Comparison of ENCODE assay signal across 10 cellular contexts in genomic region chr1:156246762-156247459, GRCh38. TPM values are rescaled to one million over a fixed set of nuclear protein-coding genes. Genes with fewer than 3 reads are reported as not detected.
DNase-seq lines count a peak whose midpoint lies in the region; ATAC-seq and TF ChIP-seq lines count a peak whose summit lies in the region.
"Had no signal": no experiment of that assay in that cellular context is flagged by ENCODE, and none has a peak within 500 bp of the region (broad histone marks: within the 10 kb centered on the region; RNA-seq: fewer than 3 reads in every experiment).

No MANE protein-coding gene starts in this region.

- H3K27ac ChIP-seq in psoas muscle: no peak overlapping the region

- no peaks in the 10 kb centered on the region for H3K27me3 Mint-ChIP-seq in type B pancreatic cell
- H3K27me3 Mint-ChIP-seq: activated CD4-positive, alpha-beta memory T cell treated with anti-CD3 and anti-CD28 coated beads for 36 hours had no signal

- H3K4me3 Mint-ChIP-seq in type B pancreatic cell: no peak overlapping the region
- H3K4me3 Mint-ChIP-seq: activated CD4-positive, alpha-beta memory T cell treated with anti-CD3 and anti-CD28 coated beads for 36 hours had no signal

- TF ChIP-seq RAD21 in Ishikawa (IDR thresholded peaks at IDR 0.05; ENCODE audit: low read depth): no peak

- DNase-seq in DMS53 (lab: John Stamatoyannopoulos, UW) (peak; percentile 41), DMS53 treated with DMSO at 0.1 percent for 48 hours (lab: John Stamatoyannopoulos, UW; ENCODE audit: unreplicated experiment) (no peak), psoas muscle (peak; percentile 53 to 72), type B pancreatic cell (ENCODE audit: extremely low spot score, unreplicated experiment) (no peak)
- DNase-seq in activated CD4-positive, alpha-beta T cell treated with anti-CD3 and anti-CD28 coated beads for 48 hours: no peak
- DNase-seq: activated CD4-positive, alpha-beta memory T cell treated with anti-CD3 and anti-CD28 coated beads for 36 hours; stimulated activated CD4-positive, alpha-beta T cell treated with anti-CD3 and anti-CD28 coated beads, Interleukin-12 subunit alpha, Interleukin-12 subunit beta, amount 100 ng/mL, for 4 hours had no signal

- peaks cover 0 to 37% of the 10 kb centered on the region in 2 donors for H3K36me3 ChIP-seq in psoas muscle (ENCODE audit: insufficient read depth in 1 of 2, low read depth in 1 of 2)

- H3K36me3 Mint-ChIP-seq in type B pancreatic cell: peaks cover 4% of the 10 kb centered on the region

- WGBS in psoas muscle, 3 donors: 29 to 34% (median 34%) methylated on average over 15 to 16 of the region's 16 CpGs

- intact Hi-C loops in psoas muscle (cut with DNase I): no loop called here

- peaks cover 9% of the 10 kb centered on the region for H3K4me1 ChIP-seq in psoas muscle

- TF ChIP-seq EP300 in Ishikawa (IDR thresholded peaks at IDR 0.05; ENCODE audit: borderline replicate concordance): no peak

- H3K27ac Mint-ChIP-seq in type B pancreatic cell: no peak overlapping the region
- H3K27ac Mint-ChIP-seq: activated CD4-positive, alpha-beta memory T cell treated with anti-CD3 and anti-CD28 coated beads for 36 hours had no signal

- TF ChIP-seq CTCF in psoas muscle (IDR thresholded peaks at IDR 0.05) (no peak), type B pancreatic cell (conservative IDR thresholded peaks at IDR 0.05) (no peak)

- H3K4me1 Mint-ChIP-seq in type B pancreatic cell (ENCODE audit: unreplicated experiment): peaks cover 4% of the 10 kb centered on the region

- H3K9me3 Mint-ChIP-seq in type B pancreatic cell: no peaks in the 10 kb centered on the region
- H3K9me3 Mint-ChIP-seq: activated CD4-positive, alpha-beta memory T cell treated with anti-CD3 and anti-CD28 coated beads for 36 hours had no signal

- H3K9me3 ChIP-seq in psoas muscle: no peaks in the 10 kb centered on the region

- peaks cover 0 to 17% (median 10%) of the 10 kb centered on the region in 3 donors for H3K27me3 ChIP-seq in psoas muscle (ENCODE audit: insufficient read depth in 3 of 3, low read length in 2 of 3)

- peak; percentile 64 for ATAC-seq in esophagus mucosa
- ATAC-seq in psoas muscle: peak; percentile 41 to 74 (median 65)
- no peak for ATAC-seq in HG03025 (IDR thresholded peaks at IDR 0.05; ENCODE audit: low FRiP score, unreplicated experiment)

- no peak overlapping the region for H3K4me3 ChIP-seq in psoas muscle

TF ChIP-seq in Ishikawa, 13 proteins besides CTCF, POLR2A, EP300 and RAD21:
- TF ChIP-seq TAF1 (IDR thresholded peaks at IDR 0.05; ENCODE audit: low read depth): peak; percentile 31; the same call in 1 of the 2 replicates
- peak; percentile 25; the same call in 1 of the 2 replicates for TF ChIP-seq NFIC (IDR thresholded peaks at IDR 0.05)
- TF ChIP-seq TCF12 (IDR thresholded peaks at IDR 0.05; ENCODE audit: low read depth): no peak
- peak; percentile 56; the same call in 1 of the 2 replicates for TF ChIP-seq ZBTB7A (IDR thresholded peaks at IDR 0.05; ENCODE audit: low read depth)

RNA-seq across cellular contexts. Expression of gene PAQR6, which starts 0.9 kb away (rescaled TPM):
- total RNA-seq in esophagus mucosa (2.0 TPM), psoas muscle (1 to 10 TPM in 1 of 4 donors, under 1 TPM in 3; 0.32 to 1.2 (median 0.80) TPM), type B pancreatic cell (ENCODE audit: low replicate concordance) (9.2 and 19.0 TPM in 2 replicates)
- under 1 TPM; 0.30 to 0.85 (median 0.39) TPM for polyA plus RNA-seq in psoas muscle

RNA-seq across cellular contexts. Expression of gene BGLAP, which starts 4.9 kb away (rescaled TPM):
- total RNA-seq in esophagus mucosa: 0.28 TPM
- under 1 TPM in 2 of 4 donors, not detected in 2; 0.34 to 0.44 TPM for total RNA-seq in psoas muscle
- polyA plus RNA-seq in psoas muscle: under 1 TPM in 1 of 3 donors, not detected in 2; 0.33 TPM
- 0.64 and 3.1 TPM in 2 replicates for total RNA-seq in type B pancreatic cell (ENCODE audit: low replicate concordance)

RNA-seq across cellular contexts. Expression of gene PMF1, which starts 34.1 kb away (rescaled TPM):
- total RNA-seq in esophagus mucosa: 44.3 TPM
- total RNA-seq in psoas muscle: 10 to 100 TPM; 47.9 to 72.1 (median 65.6) TPM
- 10 to 100 TPM; 52.7 to 93.4 (median 91.0) TPM for polyA plus RNA-seq in psoas muscle
- total RNA-seq in type B pancreatic cell (ENCODE audit: low replicate concordance): 56.1 and 62.0 TPM in 2 replicates

RNA-seq across cellular contexts. Expression of gene SMG5, which starts 35.7 kb away (rescaled TPM):
- total RNA-seq in esophagus mucosa: 38.0 TPM
- total RNA-seq in psoas muscle: 10 to 100 TPM; 46.8 to 90.7 (median 80.8) TPM
- 10 to 100 TPM; 54.0 to 74.5 (median 72.4) TPM for polyA plus RNA-seq in psoas muscle
- total RNA-seq in type B pancreatic cell (ENCODE audit: low replicate concordance): 91.0 and 91.3 TPM in 2 replicates

RNA-seq across cellular contexts. Expression of gene TMEM79, which starts 37.2 kb away (rescaled TPM):
- total RNA-seq in esophagus mucosa (110 TPM), psoas muscle (1 to 10 TPM in 1 of 4 donors, under 1 TPM in 3; 0.69 to 1.6 (median 0.87) TPM), type B pancreatic cell (ENCODE audit: low replicate concordance) (18.1 and 43.8 TPM in 2 replicates)
- polyA plus RNA-seq in psoas muscle: 1 to 10 TPM in 2 of 3 donors, under 1 TPM in 1; 0.89 to 3.6 (median 1.5) TPM

Comparison
In these comparisons a context has a peak if more than half of its experiments do, and no peak if none do; other contexts are left out.
1. DNase-seq: peak in DMS53 (single experiment) and psoas muscle (2 of 2); none in DMS53 treated with DMSO at 0.1 percent for 48 hours (single experiment), type B pancreatic cell (single experiment) and activated CD4-positive, alpha-beta T cell treated with anti-CD3 and anti-CD28 coated beads for 48 hours (single experiment).